10 cellular contexts compared by ENCODE assay signal in genomic region chr20:1619861-1620444, GRCh38. TPM values are rescaled to one million over a fixed set of nuclear protein-coding genes. Genes with fewer than 3 reads are reported as not detected.
DNase-seq lines count a peak whose midpoint lies in the region; ATAC-seq and TF ChIP-seq lines count a peak whose summit lies in the region.
"Had no signal": no experiment of that assay in that cellular context is flagged by ENCODE, and none has a peak within 500 bp of the region (broad histone marks: within the 10 kb centered on the region; RNA-seq: fewer than 3 reads in every experiment).

SIRPB1 (minus strand) TSS chr20:1620009; CDS start chr20:1619944, 65 bp downstream.

- H3K27me3 ChIP-seq in PC-9 (ENCODE audit: insufficient read depth, low read depth), result no peaks in the 10 kb centered on the region
- no peaks in the 10 kb centered on the region for H3K27me3 ChIP-seq in effector memory CD4-positive, alpha-beta T cell (replicated peaks; ENCODE audit: control insufficient read depth, insufficient read depth, low read length, poor library complexity, severe bottlenecking)

- H3K4me3 ChIP-seq in PC-9, result peak within 1 kb of the TSS; percentile 42; the same call in 1 of the 2 replicates
- peak within 1 kb of the TSS; percentile 5 for H3K4me3 ChIP-seq in effector memory CD4-positive, alpha-beta T cell (ENCODE audit: insufficient read depth, low read depth, low read length, poor library complexity, severe bottlenecking)
- H3K4me3 ChIP-seq: GM23338 had no signal

- peak within 1 kb of the TSS; percentile 63 for H3K4me2 ChIP-seq in PC-9
- H3K4me2 ChIP-seq: GM23338 had no signal

- no peak for ATAC-seq in SK-N-SH treated with all-trans-retinoic acid at 6 μM for 48 hours
- ATAC-seq in GM21717 (IDR thresholded peaks at IDR 0.05; ENCODE audit: unreplicated experiment), result no peak
- no peak for ATAC-seq in HG03175 (IDR thresholded peaks at IDR 0.05; ENCODE audit: unreplicated experiment)
- ATAC-seq: GM23338 had no signal

- H3K36me3 ChIP-seq in PC-9 (ENCODE audit: low read depth), result peaks cover 10% of the 10 kb centered on the region; the same call in 1 of the 2 replicates
- H3K36me3 ChIP-seq in effector memory CD4-positive, alpha-beta T cell (ENCODE audit: control insufficient read depth, insufficient read depth, low read length), result no peaks in the 10 kb centered on the region

- H3K27ac ChIP-seq in PC-9, result peak within 1 kb of the TSS; percentile 65
- no peak within 1 kb of the TSS for H3K27ac ChIP-seq in effector memory CD4-positive, alpha-beta T cell (ENCODE audit: insufficient read depth, low read length, poor library complexity, severe bottlenecking)

- TSS peak; percentile 34 for BruUV-seq in PC-9 (replicated peaks; lab: Mats Ljungman, UMichigan)

- peaks cover 17% of the 10 kb centered on the region; the same call in 1 of the 2 replicates for H3F3A ChIP-seq in PC-9 (ENCODE audit: insufficient read depth, low read depth)

- peaks cover 50% of the 10 kb centered on the region for H3K4me1 ChIP-seq in PC-9 (replicated peaks; ENCODE audit: insufficient read depth)
- H3K4me1 ChIP-seq in effector memory CD4-positive, alpha-beta T cell (ENCODE audit: control insufficient read depth, insufficient read depth, low read length, poor library complexity, severe bottlenecking), result peaks cover 20% of the 10 kb centered on the region

- peak within 1 kb of the TSS; percentile 56 for H2AFZ ChIP-seq in PC-9
- H2AFZ ChIP-seq: GM23338 had no signal

- no peaks in the 10 kb centered on the region for H3K9me2 ChIP-seq in PC-9 (ENCODE audit: insufficient read depth)

- TF ChIP-seq CTCF in PC-9 (conservative IDR thresholded peaks at IDR 0.05), result no peak

- no peaks in the 10 kb centered on the region for H4K20me1 ChIP-seq in PC-9 (ENCODE audit: insufficient read depth)

- H3K9me3 ChIP-seq in PC-9 (ENCODE audit: insufficient read depth, low read depth), result peaks cover 9% of the 10 kb centered on the region
- H3K9me3 ChIP-seq in effector memory CD4-positive, alpha-beta T cell (ENCODE audit: control insufficient read depth, low read length), result no peaks in the 10 kb centered on the region

- intact Hi-C loops in PC-9 (cut with micrococcal nuclease; ENCODE audit: unreplicated experiment), result no loop called here

- peaks cover 11% of the 10 kb centered on the region for H3K79me2 ChIP-seq in PC-9 (ENCODE audit: low read depth)

- POLR2A ChIA-PET in PC-9 (lab: Charles Lee; ENCODE audit: unreplicated experiment), result no interaction called here

- DNase-seq in H4 (ENCODE audit: low spot score) (peak; percentile 42), PC-9 (peak; percentile 50 to 60), renal cortical epithelial cell (ENCODE audit: low read depth) (peak; percentile 62), DMS53 (lab: John Stamatoyannopoulos, UW) (no peak)
- no peak for DNase-seq in effector memory CD4-positive, alpha-beta T cell
- DNase-seq: activated CD4-positive, alpha-beta T cell treated with anti-CD3 and anti-CD28 coated beads, Interleukin-2, amount 50 U/mL, for 4 hours had no signal

- CTCF ChIA-PET in PC-9 (lab: Charles Lee), result no interaction called here

TF ChIP-seq in SK-N-SH treated with all-trans-retinoic acid at 6 μM for 48 hours, 23 proteins besides CTCF, POLR2A, EP300 and RAD21 (continues in another document):
- no peak for TF ChIP-seq ZC3H10 (CRISPR knock-in tag; IDR thresholded peaks at IDR 0.05)
- TF ChIP-seq SNAI2 (CRISPR knock-in tag; IDR thresholded peaks at IDR 0.05), result no peak
- no peak for TF ChIP-seq ESRRG (CRISPR knock-in tag; IDR thresholded peaks at IDR 0.05)
- no peak for TF ChIP-seq ZNF565 (CRISPR knock-in tag; conservative IDR thresholded peaks at IDR 0.05; ENCODE audit: low read depth)
- TF ChIP-seq ZFP30 (CRISPR knock-in tag; IDR thresholded peaks at IDR 0.05), result no peak
- no peak for TF ChIP-seq TSHZ2 (CRISPR knock-in tag; IDR thresholded peaks at IDR 0.05)
- no peak for TF ChIP-seq GLIS3 (CRISPR knock-in tag; IDR thresholded peaks at IDR 0.05)
- no peak for TF ChIP-seq PPARA (CRISPR knock-in tag; IDR thresholded peaks at IDR 0.05; ENCODE audit: borderline replicate concordance)
- TF ChIP-seq CREB5 (CRISPR knock-in tag; IDR thresholded peaks at IDR 0.05; ENCODE audit: low read depth), result no peak
- no peak for TF ChIP-seq CSDC2 (CRISPR knock-in tag; IDR thresholded peaks at IDR 0.05)
- no peak for TF ChIP-seq PATZ1 (CRISPR knock-in tag; IDR thresholded peaks at IDR 0.05; ENCODE audit: borderline replicate concordance)
- TF ChIP-seq CSRNP3 (CRISPR knock-in tag; IDR thresholded peaks at IDR 0.05), result no peak
- TF ChIP-seq TOX (CRISPR knock-in tag; IDR thresholded peaks at IDR 0.05; ENCODE audit: borderline replicate concordance), result no peak
- TF ChIP-seq OSR1 (CRISPR knock-in tag; IDR thresholded peaks at IDR 0.05), result no peak
- TF ChIP-seq ZFP3 (CRISPR knock-in tag; IDR thresholded peaks at IDR 0.05), result no peak
- TF ChIP-seq ARNTL (CRISPR knock-in tag; IDR thresholded peaks at IDR 0.05; ENCODE audit: borderline replicate concordance, low read depth), result no peak

RNA-seq across cellular contexts. Expression of gene SIRPB1, which starts in this region (rescaled TPM):
- total RNA-seq in H4 (2014; rRNA removed; shearing (Covaris generic)), result 0.31 and 1.6 TPM in 2 replicates
- total RNA-seq in PC-9 (2021) (4.1 and 7.6 TPM in 2 replicates), renal cortical epithelial cell (3.3 and 6.7 TPM in 2 replicates)
- total RNA-seq: GM23338 had no signal

Comparison
In these comparisons a context has a peak if more than half of its experiments do, and no peak if none do; other contexts are left out.
1. DNase-seq: peak in H4 (single experiment), PC-9 (2 of 2) and renal cortical epithelial cell (single experiment); none in effector memory CD4-positive, alpha-beta T cell (0 of 3) and DMS53 (single experiment).